In genomic region chr2:392921-393270, GRCh38 we compare ENCODE assay signal across 19 cellular contexts.
DNase-seq lines count a peak whose midpoint lies in the region; ATAC-seq and TF ChIP-seq lines count a peak whose summit lies in the region.
"Had no signal": no experiment of that assay in that cellular context is flagged by ENCODE, and none has a peak within 500 bp of the region (broad histone marks: within the 10 kb centered on the region; RNA-seq: fewer than 3 reads in every experiment).

No MANE protein-coding gene starts in this region.

- H3K4me2 ChIP-seq in MM.1S (ENCODE audit: low read depth, low read length): no peak overlapping the region

- H3K4me1 ChIP-seq in MM.1S (ENCODE audit: low read length) (no peaks in the 10 kb centered on the region), thyroid gland (no peaks in the 10 kb centered on the region)
- H3K4me1 ChIP-seq: A549 had no signal

- no peak overlapping the region for H3K27ac ChIP-seq in MM.1S (ENCODE audit: low read length)
- no peak overlapping the region for H3K27ac ChIP-seq in thyroid gland
- H3K27ac ChIP-seq: A549 had no signal

- no peak for TF ChIP-seq POLR2A in thyroid gland (IDR thresholded peaks at IDR 0.05)

- H3K9me2 ChIP-seq in MM.1S (replicated peaks; ENCODE audit: insufficient read depth, low read length): no peaks in the 10 kb centered on the region

- peak overlapping the region; percentile 42 for H3K4me3 Mint-ChIP-seq in activated naive CD8-positive, alpha-beta T cell
- H3K4me3 Mint-ChIP-seq in activated naive CD8-positive, alpha-beta T cell treated with anti-CD3 and anti-CD28 coated beads, Interleukin-2, amount 50 U/mL, for 24 hours: no peak overlapping the region
- H3K4me3 Mint-ChIP-seq in T-cell (peak overlapping the region in 2 of 3 donors; percentile 17 to 84), immature natural killer cell (peak overlapping the region; percentile 33 to 88 (median 55)), type B pancreatic cell (no peak overlapping the region)

- H4K20me1 ChIP-seq in MM.1S (ENCODE audit: insufficient read depth, low read length): no peaks in the 10 kb centered on the region

- POLR2A ChIA-PET in T-cell (lab: Charles Lee): interaction anchor here in 1 of 2 donors (0.6 kb wide), 1 partner anchor 58 kb away, joined by 5 read pairs; no protein-coding TSS in a partner anchor

- H3F3A ChIP-seq in MM.1S (ENCODE audit: insufficient read depth, low read length): no peaks in the 10 kb centered on the region

- no peak overlapping the region for H3K9ac ChIP-seq in MM.1S (ENCODE audit: low read length)

- no peaks in the 10 kb centered on the region for H3K27me3 ChIP-seq in MM.1S (replicated peaks; ENCODE audit: insufficient read depth, low read length)
- no peaks in the 10 kb centered on the region for H3K27me3 ChIP-seq in thyroid gland

- no peaks in the 10 kb centered on the region for H3K36me3 ChIP-seq in MM.1S (replicated peaks; ENCODE audit: insufficient read depth, low read length)
- no peaks in the 10 kb centered on the region for H3K36me3 ChIP-seq in thyroid gland

- peaks cover 14% of the 10 kb centered on the region for H3K4me1 Mint-ChIP-seq in activated naive CD8-positive, alpha-beta T cell (ENCODE audit: low read depth)
- H3K4me1 Mint-ChIP-seq in activated naive CD8-positive, alpha-beta T cell treated with anti-CD3 and anti-CD28 coated beads, Interleukin-2, amount 50 U/mL, for 24 hours: peaks cover 15% of the 10 kb centered on the region
- H3K4me1 Mint-ChIP-seq in T-cell: peaks cover 12 to 23% (median 17%) of the 10 kb centered on the region in 3 donors
- peaks cover 23 to 28% of the 10 kb centered on the region in 2 donors for H3K4me1 Mint-ChIP-seq in immature natural killer cell
- peaks cover 31% of the 10 kb centered on the region for H3K4me1 Mint-ChIP-seq in type B pancreatic cell (ENCODE audit: unreplicated experiment)

- no peak for ATAC-seq in activated naive CD8-positive, alpha-beta T cell treated with anti-CD3 and anti-CD28 coated beads, Interleukin-2, amount 50 U/mL, for 24 hours
- ATAC-seq in T-cell (replicated peaks in 1 of 4) (no peak), HG03025 (IDR thresholded peaks at IDR 0.05; ENCODE audit: low FRiP score, unreplicated experiment) (no peak)
- ATAC-seq: CD8-positive, alpha-beta T cell had no signal

- H3K9me3 Mint-ChIP-seq in activated naive CD8-positive, alpha-beta T cell (ENCODE audit: low read depth): no peaks in the 10 kb centered on the region
- peaks cover 5% of the 10 kb centered on the region for H3K9me3 Mint-ChIP-seq in activated naive CD8-positive, alpha-beta T cell treated with anti-CD3 and anti-CD28 coated beads, Interleukin-2, amount 50 U/mL, for 24 hours
- no peaks in the 10 kb centered on the region for H3K9me3 Mint-ChIP-seq in T-cell
- no peaks in the 10 kb centered on the region for H3K9me3 Mint-ChIP-seq in immature natural killer cell
- H3K9me3 Mint-ChIP-seq in type B pancreatic cell: no peaks in the 10 kb centered on the region
- H3K9me3 Mint-ChIP-seq: CD8-positive, alpha-beta T cell had no signal

- H3K27me3 Mint-ChIP-seq in activated naive CD8-positive, alpha-beta T cell: no peaks in the 10 kb centered on the region
- H3K27me3 Mint-ChIP-seq in activated naive CD8-positive, alpha-beta T cell treated with anti-CD3 and anti-CD28 coated beads, Interleukin-2, amount 50 U/mL, for 24 hours: no peaks in the 10 kb centered on the region
- H3K27me3 Mint-ChIP-seq in T-cell: no peaks in the 10 kb centered on the region
- peaks cover 7 to 14% (median 7%) of the 10 kb centered on the region in 3 donors for H3K27me3 Mint-ChIP-seq in immature natural killer cell (ENCODE audit: low read depth in 3 of 3)
- peaks cover 3% of the 10 kb centered on the region for H3K27me3 Mint-ChIP-seq in type B pancreatic cell

- no peak overlapping the region for H3K27ac Mint-ChIP-seq in activated naive CD8-positive, alpha-beta T cell
- H3K27ac Mint-ChIP-seq in activated naive CD8-positive, alpha-beta T cell treated with anti-CD3 and anti-CD28 coated beads, Interleukin-2, amount 50 U/mL, for 24 hours: no peak overlapping the region
- H3K27ac Mint-ChIP-seq in T-cell: no peak overlapping the region
- H3K27ac Mint-ChIP-seq in immature natural killer cell: peak overlapping the region in 5 of 6 donors; percentile 35 to 75 (median 53)
- H3K27ac Mint-ChIP-seq in type B pancreatic cell: peak overlapping the region; percentile 39
- H3K27ac Mint-ChIP-seq: CD8-positive, alpha-beta T cell had no signal

- no peak overlapping the region for H2AFZ ChIP-seq in MM.1S (ENCODE audit: low read length)

- H3K4me3 ChIP-seq in MM.1S (ENCODE audit: low read length) (no peak overlapping the region), thyroid gland (replicated peaks in 1 of 3) (no peak overlapping the region)
- H3K4me3 ChIP-seq: A549 had no signal

- CTCF ChIA-PET in T-cell (lab: Charles Lee): no interaction called here

- intact Hi-C loops in thyroid gland (cut with DNase I): no loop called here

- 65 to 73% methylated on average over 5 to 9 of the region's 9 CpGs for WGBS in thyroid gland, 2 donors

- H3K36me3 Mint-ChIP-seq in activated naive CD8-positive, alpha-beta T cell: no peaks in the 10 kb centered on the region
- no peaks in the 10 kb centered on the region for H3K36me3 Mint-ChIP-seq in activated naive CD8-positive, alpha-beta T cell treated with anti-CD3 and anti-CD28 coated beads, Interleukin-2, amount 50 U/mL, for 24 hours (ENCODE audit: low read depth)
- H3K36me3 Mint-ChIP-seq in T-cell (no peaks in the 10 kb centered on the region), immature natural killer cell (no peaks in the 10 kb centered on the region), type B pancreatic cell (no peaks in the 10 kb centered on the region)
- H3K36me3 Mint-ChIP-seq: CD8-positive, alpha-beta T cell had no signal

- H3K9me3 ChIP-seq in MM.1S (replicated peaks; ENCODE audit: insufficient read depth, low read length): no peaks in the 10 kb centered on the region
- no peaks in the 10 kb centered on the region for H3K9me3 ChIP-seq in thyroid gland

- no peaks in the 10 kb centered on the region for H3K79me2 ChIP-seq in MM.1S (ENCODE audit: low read length)

- no peak for DNase-seq in activated naive CD8-positive, alpha-beta T cell treated with anti-CD3 and anti-CD28 coated beads, Interleukin-2, amount 50 U/mL, for 24 hours
- peak in 1 of 34 experiments; percentile 29 for DNase-seq in T-cell
- peak; percentile 10 to 40 (median 39) for DNase-seq in immature natural killer cell
- DNase-seq in type B pancreatic cell (ENCODE audit: extremely low spot score, unreplicated experiment): no peak
- DNase-seq in MM.1S: no peak
- no peak for DNase-seq in thyroid gland
- DNase-seq: Calu3, KG1, NCI-H1436, NCI-H1930, NCI-H226, NCI-H524, NCI-H82, OCI-M1, SHP77 treated with DMSO at 0.1 percent for 48 hours had no signal

- TF ChIP-seq CTCF in type B pancreatic cell (conservative IDR thresholded peaks at IDR 0.05) (no peak), MM.1S (IDR thresholded peaks at IDR 0.05; ENCODE audit: low read length) (no peak), thyroid gland (IDR thresholded peaks at IDR 0.05) (no peak)

Comparison
In these comparisons a context has a peak if more than half of its experiments do, and no peak if none do; other contexts are left out.
1. H3K4me3 Mint-ChIP-seq: peak in activated naive CD8-positive, alpha-beta T cell (single experiment), T-cell (2 of 3) and immature natural killer cell (5 of 5); none in activated naive CD8-positive, alpha-beta T cell treated with anti-CD3 and anti-CD28 coated beads, Interleukin-2, amount 50 U/mL, for 24 hours (single experiment) and type B pancreatic cell (single experiment).
2. H3K27ac Mint-ChIP-seq: peak in immature natural killer cell (5 of 6) and type B pancreatic cell (single experiment); none in activated naive CD8-positive, alpha-beta T cell (single experiment), activated naive CD8-positive, alpha-beta T cell treated with anti-CD3 and anti-CD28 coated beads, Interleukin-2, amount 50 U/mL, for 24 hours (single experiment) and T-cell (0 of 2).
3. DNase-seq: peak in immature natural killer cell (3 of 3); none in activated naive CD8-positive, alpha-beta T cell treated with anti-CD3 and anti-CD28 coated beads, Interleukin-2, amount 50 U/mL, for 24 hours (single experiment), type B pancreatic cell (single experiment), MM.1S (single experiment) and thyroid gland (0 of 2).